1 cellular context compared by ENCODE assay signal in genomic region chr6:148405893-148406292, GRCh38.
TF ChIP-seq lines count a peak whose summit lies in the region.

No MANE protein-coding gene starts in this region.

TF ChIP-seq in IMR-90, 13 proteins besides CTCF, POLR2A, EP300 and RAD21:
- no peak for TF ChIP-seq FOS (IDR thresholded peaks at IDR 0.05; ENCODE audit: low read depth, low read length)
- TF ChIP-seq RCOR1 (IDR thresholded peaks at IDR 0.05; ENCODE audit: insufficient replicate concordance, low read length) = no peak
- TF ChIP-seq RFX5 (IDR thresholded peaks at IDR 0.05; ENCODE audit: low read depth, low read length) = no peak
- TF ChIP-seq, protein P1, sequence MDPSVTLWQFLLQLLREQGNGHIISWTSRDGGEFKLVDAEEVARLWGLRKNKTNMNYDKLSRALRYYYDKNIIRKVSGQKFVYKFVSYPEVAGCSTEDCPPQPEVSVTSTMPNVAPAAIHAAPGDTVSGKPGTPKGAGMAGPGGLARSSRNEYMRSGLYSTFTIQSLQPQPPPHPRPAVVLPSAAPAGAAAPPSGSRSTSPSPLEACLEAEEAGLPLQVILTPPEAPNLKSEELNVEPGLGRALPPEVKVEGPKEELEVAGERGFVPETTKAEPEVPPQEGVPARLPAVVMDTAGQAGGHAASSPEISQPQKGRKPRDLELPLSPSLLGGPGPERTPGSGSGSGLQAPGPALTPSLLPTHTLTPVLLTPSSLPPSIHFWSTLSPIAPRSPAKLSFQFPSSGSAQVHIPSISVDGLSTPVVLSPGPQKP (IDR thresholded peaks at IDR 0.05; ENCODE audit: borderline replicate concordance, low read depth, low read length) = no peak
- TF ChIP-seq CHD1 (IDR thresholded peaks at IDR 0.05; ENCODE audit: low read depth, low read length) = no peak
- TF ChIP-seq, protein P2, sequence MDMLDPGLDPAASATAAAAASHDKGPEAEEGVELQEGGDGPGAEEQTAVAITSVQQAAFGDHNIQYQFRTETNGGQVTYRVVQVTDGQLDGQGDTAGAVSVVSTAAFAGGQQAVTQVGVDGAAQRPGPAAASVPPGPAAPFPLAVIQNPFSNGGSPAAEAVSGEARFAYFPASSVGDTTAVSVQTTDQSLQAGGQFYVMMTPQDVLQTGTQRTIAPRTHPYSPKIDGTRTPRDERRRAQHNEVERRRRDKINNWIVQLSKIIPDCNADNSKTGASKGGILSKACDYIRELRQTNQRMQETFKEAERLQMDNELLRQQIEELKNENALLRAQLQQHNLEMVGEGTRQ (IDR thresholded peaks at IDR 0.05; ENCODE audit: low read depth, low read length) = no peak
- TF ChIP-seq CEBPB (IDR thresholded peaks at IDR 0.05; ENCODE audit: low read depth, low read length) = no peak
- TF ChIP-seq NFE2L2 (IDR thresholded peaks at IDR 0.05; ENCODE audit: low read depth, low read length) = no peak
- no peak for TF ChIP-seq MAZ (IDR thresholded peaks at IDR 0.05; ENCODE audit: borderline replicate concordance, low read depth, low read length)
- TF ChIP-seq SMC3 (IDR thresholded peaks at IDR 0.05; ENCODE audit: low read depth, low read length) = no peak
- TF ChIP-seq MXI1 (IDR thresholded peaks at IDR 0.05; ENCODE audit: borderline replicate concordance, low read depth, low read length) = no peak
- TF ChIP-seq BHLHE40 (IDR thresholded peaks at IDR 0.05; ENCODE audit: low read depth, low read length) = no peak
- no peak for TF ChIP-seq MAFK (IDR thresholded peaks at IDR 0.05; ENCODE audit: low read depth, low read length)
